In the genomic region with DNA sequence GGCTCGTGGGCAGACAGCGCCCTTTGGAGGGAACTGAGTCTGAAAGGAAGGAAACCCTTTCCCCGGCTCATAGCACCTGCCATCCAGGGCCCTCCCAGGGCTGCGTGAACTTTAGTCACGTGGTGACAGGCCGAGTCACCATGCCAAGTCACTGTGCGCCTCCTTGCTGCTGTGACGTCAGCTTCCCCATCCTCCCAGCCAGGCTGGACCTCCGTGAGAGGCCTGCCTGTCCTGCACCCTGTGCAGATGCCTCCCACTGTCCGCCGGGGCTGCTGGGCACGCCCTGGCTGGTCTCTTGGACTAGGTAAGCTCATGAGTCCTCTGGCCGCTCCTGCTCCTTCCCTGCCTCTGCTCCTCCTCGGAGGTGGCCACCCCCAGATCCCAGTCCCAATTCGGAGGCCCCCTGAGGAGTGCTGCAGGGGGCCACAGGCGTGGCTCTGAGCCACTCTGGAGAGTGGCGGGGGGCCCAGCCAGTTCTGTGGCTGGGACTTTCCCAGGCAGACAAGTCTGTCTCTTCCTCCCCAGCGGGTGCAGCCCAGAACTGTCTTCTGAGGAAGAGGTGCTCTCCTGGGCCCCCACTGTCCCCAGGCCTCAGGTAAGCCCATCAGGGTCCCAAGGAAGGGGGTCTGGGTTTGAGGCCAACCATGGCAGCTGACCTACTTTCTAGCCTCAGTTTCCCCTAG, we compare ENCODE assay signal across 8 cellular contexts. TPM values are rescaled to one million over a fixed set of nuclear protein-coding genes. Genes with fewer than 3 reads are reported as not detected.
A peak's percentile ranks its signal among the peaks of the same experiment; 100 is the strongest.
DNase-seq lines count a peak whose midpoint lies in the region; ATAC-seq and TF ChIP-seq lines count a peak whose summit lies in the region.
"Not testable (repeated sequence)": the region's sequence is repeated elsewhere in the genome, so short reads cannot be mapped to it uniquely, and the experiment has no call there.

No MANE protein-coding gene starts in this region.

- not testable (repeated sequence) for H3K27ac ChIP-seq in endodermal cell (ENCODE audit: low read depth, low read length)

- intact Hi-C loops in natural killer cell (cut with micrococcal nuclease) = not testable (repeated sequence)

- peak overlapping the region; percentile 87 for H3K4me3 Mint-ChIP-seq in activated T-cell treated with anti-CD3 and anti-CD28 coated beads, Interleukin-2, amount 50 U/mL, for 24 hours
- H3K4me3 Mint-ChIP-seq in endodermal cell = not testable (repeated sequence)
- H3K4me3 Mint-ChIP-seq in natural killer cell = peak overlapping the region; percentile 52

- 86 to 87% methylated on average over 8 to 18 of the region's 18 CpGs for WGBS in endodermal cell (ENCODE audit: insufficient coverage in 1 of 2, insufficient read length in 1 of 2), 2 experiments

- not testable (repeated sequence) for H3K4me1 ChIP-seq in endodermal cell (ENCODE audit: control insufficient read depth, insufficient read depth, low read length)

- not testable (repeated sequence) for H3K36me3 Mint-ChIP-seq in activated T-cell treated with anti-CD3 and anti-CD28 coated beads, Interleukin-2, amount 50 U/mL, for 24 hours (ENCODE audit: low read depth); endodermal cell (ENCODE audit: low read depth); natural killer cell

- peaks cover 27% of the 10 kb centered on the region for H3K4me1 Mint-ChIP-seq in activated T-cell treated with anti-CD3 and anti-CD28 coated beads, Interleukin-2, amount 50 U/mL, for 24 hours (ENCODE audit: low read depth)
- H3K4me1 Mint-ChIP-seq in endodermal cell = peaks cover 12% of the 10 kb centered on the region
- peaks cover 19 to 20% of the 10 kb centered on the region in 2 donors for H3K4me1 Mint-ChIP-seq in natural killer cell

- not testable (repeated sequence) for H3K36me3 ChIP-seq in endodermal cell (ENCODE audit: control insufficient read depth, insufficient read depth, low read length)

- H3K9ac ChIP-seq in endodermal cell (ENCODE audit: extremely low read depth, low read length, poor library complexity, severe bottlenecking) = not testable (repeated sequence)

- H3K27me3 ChIP-seq in endodermal cell (ENCODE audit: control insufficient read depth, insufficient read depth, low read length, poor library complexity, severe bottlenecking) = not testable (repeated sequence)

- not testable (repeated sequence) for H3K27me3 Mint-ChIP-seq in activated T-cell treated with anti-CD3 and anti-CD28 coated beads, Interleukin-2, amount 50 U/mL, for 24 hours; endodermal cell (ENCODE audit: insufficient read depth); natural killer cell (ENCODE audit: low read depth in 2 of 2)

- H3K4me3 ChIP-seq in endodermal cell (ENCODE audit: low read length) = not testable (repeated sequence)

- ATAC-seq in GM19455 (IDR thresholded peaks at IDR 0.05; ENCODE audit: unreplicated experiment) (peak; percentile 71), natural killer cell (peak; percentile 37 to 87 (median 56))

- in situ Hi-C loops in KBM-7 (cut with MboI; ENCODE audit: low pct_unique_long_range_greater_than_20kb, low sequenced_read_pairs) = not testable (repeated sequence)

- DNase-seq in EL = peak; percentile 41
- DNase-seq in KBM-7 = peak; percentile 27
- peak in 3 of 5 experiments; percentile 37 to 85 (median 60) for DNase-seq in T-helper 2 cell
- DNase-seq in activated T-cell treated with anti-CD3 and anti-CD28 coated beads, Interleukin-2, amount 50 U/mL, for 24 hours = peak; percentile 74
- peak; percentile 61 for DNase-seq in endodermal cell
- DNase-seq in natural killer cell = not testable (repeated sequence)
- peak; percentile 20 for DNase-seq in stimulated activated CD8-positive, alpha-beta memory T cell treated with anti-CD3 and anti-CD28 coated beads, Interleukin-4, amount 100 ng/mL, for 24 hours (ENCODE audit: low read depth)

- H3K9me3 ChIP-seq in endodermal cell (ENCODE audit: control insufficient read depth, low read length) = not testable (repeated sequence)

- not testable (repeated sequence) for H3K9me3 Mint-ChIP-seq in activated T-cell treated with anti-CD3 and anti-CD28 coated beads, Interleukin-2, amount 50 U/mL, for 24 hours; endodermal cell; natural killer cell

- H3K27ac Mint-ChIP-seq in activated T-cell treated with anti-CD3 and anti-CD28 coated beads, Interleukin-2, amount 50 U/mL, for 24 hours = peak overlapping the region; percentile 89
- H3K27ac Mint-ChIP-seq in endodermal cell = not testable (repeated sequence)
- peak overlapping the region; percentile 36 to 81 for H3K27ac Mint-ChIP-seq in natural killer cell

- TF ChIP-seq CTCF in endodermal cell (conservative IDR thresholded peaks at IDR 0.05); natural killer cell (IDR thresholded peaks at IDR 0.05): not testable (repeated sequence)

RNA-seq across cellular contexts. Expression of a gene that starts 4.6 kb away (rescaled TPM):
- total RNA-seq in endodermal cell = 10 to 100 TPM; 22.4 to 52.8 TPM
- polyA plus RNA-seq in endodermal cell (2013, experiment 1 of 2) = 6.2 TPM
- polyA plus RNA-seq in endodermal cell (2013, experiment 2 of 2) = 6.4 TPM
- 10 to 100 TPM in 1 of 3 donors, 1 to 10 TPM in 2; 4.0 to 11.9 (median 7.0) TPM for total RNA-seq in natural killer cell

RNA-seq across cellular contexts. Expression of a gene that starts 14.7 kb away (rescaled TPM):
- total RNA-seq in endodermal cell (10 to 100 TPM; 27.4 to 31.2 TPM), natural killer cell (1 to 10 TPM; 1.7 to 4.8 (median 2.3) TPM)
- 30.7 TPM for polyA plus RNA-seq in endodermal cell (2013, experiment 1 of 2)
- polyA plus RNA-seq in endodermal cell (2013, experiment 2 of 2) = 24.6 TPM

RNA-seq across cellular contexts. Expression of a gene that starts 51.8 kb away (rescaled TPM):
- total RNA-seq in endodermal cell (100 to 1,000 TPM; 158 to 180 TPM), natural killer cell (10 to 100 TPM; 40.9 to 44.6 (median 44.0) TPM)
- polyA plus RNA-seq in endodermal cell (2013, experiment 1 of 2) = 174 TPM
- polyA plus RNA-seq in endodermal cell (2013, experiment 2 of 2) = 166 TPM

RNA-seq across cellular contexts. Expression of a gene that starts 52.6 kb away (rescaled TPM):
- total RNA-seq in endodermal cell = 10 to 100 TPM; 64.7 to 73.6 TPM
- polyA plus RNA-seq in endodermal cell (2013, experiment 1 of 2) = 38.1 TPM
- polyA plus RNA-seq in endodermal cell (2013, experiment 2 of 2) = 44.2 TPM
- total RNA-seq in natural killer cell = 100 to 1,000 TPM in 1 of 3 donors, 10 to 100 TPM in 2; 76.9 to 102 (median 94.9) TPM

Comparison
In these comparisons a context has a peak if more than half of its experiments do, and no peak if none do; other contexts are left out.
1. RNA of a gene that starts 14.7 kb away (total RNA-seq): 27.4 to 31.2 TPM in endodermal cell; 1.7 to 4.8 TPM in natural killer cell; every median in the first group is over 4 times any median in the second.